In genomic region chr3:152151216-152151874, GRCh38 we compare ENCODE assay signal across 22 cellular contexts.
DNase-seq lines count a peak whose midpoint lies in the region; ATAC-seq, FAIRE-seq and TF ChIP-seq lines count a peak whose summit lies in the region.
"Had no signal": no experiment of that assay in that cellular context is flagged by ENCODE, and none has a peak within 500 bp of the region (broad histone marks: within the 10 kb centered on the region; RNA-seq: fewer than 3 reads in every experiment).

No MANE protein-coding gene starts in this region.

- H3K56ac ChIP-seq in mesendoderm (ENCODE audit: low read length): no peak overlapping the region

- H3K9me3 Mint-ChIP-seq in WTC11: peaks cover 3% of the 10 kb centered on the region
- H3K9me3 Mint-ChIP-seq: activated naive CD8-positive, alpha-beta T cell treated with anti-CD3 and anti-CD28 coated beads for 36 hours; central memory CD8-positive, alpha-beta T cell; naive thymus-derived CD8-positive, alpha-beta T cell; type B pancreatic cell had no signal

- no peak overlapping the region for H3K4me3 Mint-ChIP-seq in WTC11
- no peak overlapping the region for H3K4me3 Mint-ChIP-seq in T-helper 17 cell
- H3K4me3 Mint-ChIP-seq: activated CD8-positive, alpha-beta memory T cell treated with anti-CD3 and anti-CD28 coated beads, Interleukin-2, amount 10 ng/mL, durations not matched to agents 7 days and 5 days; activated naive CD8-positive, alpha-beta T cell treated with anti-CD3 and anti-CD28 coated beads for 36 hours; central memory CD8-positive, alpha-beta T cell; naive thymus-derived CD8-positive, alpha-beta T cell; type B pancreatic cell had no signal

- no peak overlapping the region for H4K8ac ChIP-seq in mesendoderm (ENCODE audit: low read depth, low read length)

- no peak overlapping the region for H3K4ac ChIP-seq in mesendoderm (ENCODE audit: low read depth, low read length)

- no peak overlapping the region for H3K4me3 ChIP-seq in mesendoderm (ENCODE audit: low read length)
- H3K4me3 ChIP-seq: hepatocyte had no signal

- no peaks in the 10 kb centered on the region for H3K79me2 ChIP-seq in mesendoderm (ENCODE audit: control insufficient read depth, insufficient read depth, low read length)
- H3K79me2 ChIP-seq: hepatocyte had no signal

- no peak overlapping the region for H2BK120ac ChIP-seq in mesendoderm (ENCODE audit: low read depth, low read length)

- H3K9me3 ChIP-seq in T-helper 17 cell (ENCODE audit: control insufficient read depth, low read length, poor library complexity, severe bottlenecking): no peaks in the 10 kb centered on the region

- H2BK15ac ChIP-seq in mesendoderm (replicated peaks; ENCODE audit: low read depth): no peak overlapping the region

- ATAC-seq in HG02798 (IDR thresholded peaks at IDR 0.05; ENCODE audit: poor library complexity, unreplicated experiment) (peak; percentile 60), WTC11 (peak; percentile 42), T-helper 17 cell (no peak)
- ATAC-seq: activated CD8-positive, alpha-beta memory T cell treated with anti-CD3 and anti-CD28 coated beads, Interleukin-2, amount 10 ng/mL, durations not matched to agents 7 days and 5 days; left lobe of liver; naive thymus-derived CD8-positive, alpha-beta T cell had no signal

- no peak overlapping the region for H3K23ac ChIP-seq in mesendoderm (ENCODE audit: low read length)

- no peaks in the 10 kb centered on the region for H3K4me1 ChIP-seq in mesendoderm (ENCODE audit: control insufficient read depth, low read depth, low read length)

- no peak overlapping the region for H3K4me2 ChIP-seq in mesendoderm (ENCODE audit: low read length)
- H3K4me2 ChIP-seq: hepatocyte had no signal

- DNase-seq in GM18507 (ENCODE audit: extremely low spot score, insufficient read length, low read depth): no peak
- DNase-seq in WTC11 (ENCODE audit: low spot score): no peak
- DNase-seq in mesendoderm: peak; percentile 40
- no peak for DNase-seq in T-helper 17 cell
- no peak for DNase-seq in cerebellar cortex (ENCODE audit: low spot score)
- no peak for DNase-seq in HuH-7 (ENCODE audit: low spot score)
- DNase-seq in NK-92 (lab: John Stamatoyannopoulos, UW; ENCODE audit: unreplicated experiment): no peak
- DNase-seq: activated CD8-positive, alpha-beta memory T cell treated with anti-CD3 and anti-CD28 coated beads, Interleukin-2, amount 10 ng/mL, durations not matched to agents 7 days and 5 days; activated naive CD8-positive, alpha-beta T cell treated with anti-CD3 and anti-CD28 coated beads for 36 hours; DND-41; MM.1S; naive thymus-derived CD8-positive, alpha-beta T cell; NCI-H2081; NCI-H82; SHP77; stimulated activated CD4-positive, alpha-beta T cell treated with anti-CD3 and anti-CD28 coated beads, Interleukin-2, amount 100 ng/mL, for 24 hours had no signal

- H3K4me1 Mint-ChIP-seq in WTC11 (peaks cover 33% of the 10 kb centered on the region), T-helper 17 cell (no peaks in the 10 kb centered on the region)
- H3K4me1 Mint-ChIP-seq: central memory CD8-positive, alpha-beta T cell; naive thymus-derived CD8-positive, alpha-beta T cell had no signal

- H3K18ac ChIP-seq in mesendoderm (ENCODE audit: low read length): no peak overlapping the region

- H3K36me3 ChIP-seq in mesendoderm (ENCODE audit: control insufficient read depth, insufficient read depth, low read length): no peaks in the 10 kb centered on the region

- H2BK5ac ChIP-seq in mesendoderm (ENCODE audit: low read length): no peak overlapping the region

- H2AK5ac ChIP-seq in mesendoderm (ENCODE audit: low read length): no peak overlapping the region

- POLR2A ChIA-PET in WTC11 (lab: Charles Lee): no interaction called here

- H3K27ac ChIP-seq in mesendoderm (ENCODE audit: low read depth, low read length): no peak overlapping the region
- H3K27ac ChIP-seq: C4-2B, hepatocyte had no signal

- no CpG with 5 or more reads among the region's 8 CpGs for WGBS in mesendoderm (ENCODE audit: extremely low coverage, insufficient coverage, low lambda C conversion rate)

- H3K27ac Mint-ChIP-seq in WTC11 (no peak overlapping the region), T-helper 17 cell (no peak overlapping the region)
- H3K27ac Mint-ChIP-seq: activated CD8-positive, alpha-beta memory T cell treated with anti-CD3 and anti-CD28 coated beads, Interleukin-2, amount 10 ng/mL, durations not matched to agents 7 days and 5 days; activated naive CD8-positive, alpha-beta T cell treated with anti-CD3 and anti-CD28 coated beads for 36 hours; naive thymus-derived CD8-positive, alpha-beta T cell; type B pancreatic cell had no signal

- TF ChIP-seq CTCF in WTC11 (IDR thresholded peaks at IDR 0.05): no peak

- H3K27me3 Mint-ChIP-seq in WTC11 (ENCODE audit: low read depth) (no peaks in the 10 kb centered on the region), T-helper 17 cell (no peaks in the 10 kb centered on the region)
- H3K27me3 Mint-ChIP-seq: activated naive CD8-positive, alpha-beta T cell treated with anti-CD3 and anti-CD28 coated beads for 36 hours; central memory CD8-positive, alpha-beta T cell; type B pancreatic cell had no signal

- no peak overlapping the region for H4K5ac ChIP-seq in mesendoderm (ENCODE audit: low read length)

- H3K79me1 ChIP-seq in mesendoderm (ENCODE audit: low read length): no peaks in the 10 kb centered on the region

- H3K36me3 Mint-ChIP-seq in WTC11 (no peaks in the 10 kb centered on the region), T-helper 17 cell (ENCODE audit: low read depth) (no peaks in the 10 kb centered on the region)
- H3K36me3 Mint-ChIP-seq: activated naive CD8-positive, alpha-beta T cell treated with anti-CD3 and anti-CD28 coated beads for 36 hours; type B pancreatic cell had no signal

- CTCF ChIA-PET in WTC11 (lab: Charles Lee): no interaction called here

- H3K9ac ChIP-seq in mesendoderm (ENCODE audit: low read length): no peak overlapping the region

- FAIRE-seq in GM18507 (lab: Jason Lieb, UNC): peak; percentile 21

- H3K27me3 ChIP-seq in mesendoderm (ENCODE audit: insufficient read depth, low read length, poor library complexity): no peaks in the 10 kb centered on the region
- H3K27me3 ChIP-seq: hepatocyte had no signal

TF ChIP-seq in WTC11, 78 proteins besides CTCF, POLR2A, EP300 and RAD21:
- no peak for TF ChIP-seq SP1 (CRISPR knock-in tag; conservative IDR thresholded peaks at IDR 0.05)
- TF ChIP-seq SMAD3 (CRISPR knock-in tag; IDR thresholded peaks at IDR 0.05; ENCODE audit: borderline replicate concordance): no peak
- TF ChIP-seq, protein P1, sequence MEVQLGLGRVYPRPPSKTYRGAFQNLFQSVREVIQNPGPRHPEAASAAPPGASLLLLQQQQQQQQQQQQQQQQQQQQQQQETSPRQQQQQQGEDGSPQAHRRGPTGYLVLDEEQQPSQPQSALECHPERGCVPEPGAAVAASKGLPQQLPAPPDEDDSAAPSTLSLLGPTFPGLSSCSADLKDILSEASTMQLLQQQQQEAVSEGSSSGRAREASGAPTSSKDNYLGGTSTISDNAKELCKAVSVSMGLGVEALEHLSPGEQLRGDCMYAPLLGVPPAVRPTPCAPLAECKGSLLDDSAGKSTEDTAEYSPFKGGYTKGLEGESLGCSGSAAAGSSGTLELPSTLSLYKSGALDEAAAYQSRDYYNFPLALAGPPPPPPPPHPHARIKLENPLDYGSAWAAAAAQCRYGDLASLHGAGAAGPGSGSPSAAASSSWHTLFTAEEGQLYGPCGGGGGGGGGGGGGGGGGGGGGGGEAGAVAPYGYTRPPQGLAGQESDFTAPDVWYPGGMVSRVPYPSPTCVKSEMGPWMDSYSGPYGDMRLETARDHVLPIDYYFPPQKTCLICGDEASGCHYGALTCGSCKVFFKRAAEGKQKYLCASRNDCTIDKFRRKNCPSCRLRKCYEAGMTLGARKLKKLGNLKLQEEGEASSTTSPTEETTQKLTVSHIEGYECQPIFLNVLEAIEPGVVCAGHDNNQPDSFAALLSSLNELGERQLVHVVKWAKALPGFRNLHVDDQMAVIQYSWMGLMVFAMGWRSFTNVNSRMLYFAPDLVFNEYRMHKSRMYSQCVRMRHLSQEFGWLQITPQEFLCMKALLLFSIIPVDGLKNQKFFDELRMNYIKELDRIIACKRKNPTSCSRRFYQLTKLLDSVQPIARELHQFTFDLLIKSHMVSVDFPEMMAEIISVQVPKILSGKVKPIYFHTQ (CRISPR knock-in tag; IDR thresholded peaks at IDR 0.05): no peak
- no peak for TF ChIP-seq ZNF219 (CRISPR knock-in tag; IDR thresholded peaks at IDR 0.05; ENCODE audit: borderline replicate concordance)
- TF ChIP-seq HMGA2 (CRISPR knock-in tag; IDR thresholded peaks at IDR 0.05): no peak
- TF ChIP-seq ZBTB21 (CRISPR knock-in tag; IDR thresholded peaks at IDR 0.05; ENCODE audit: borderline replicate concordance): no peak
- TF ChIP-seq EMX1 (CRISPR knock-in tag; IDR thresholded peaks at IDR 0.05): no peak
- TF ChIP-seq GTF2I (CRISPR knock-in tag; conservative IDR thresholded peaks at IDR 0.05): no peak
- no peak for TF ChIP-seq ZNF281 (CRISPR knock-in tag; IDR thresholded peaks at IDR 0.05)
